30 cellular contexts compared by ENCODE assay signal in genomic region chr1:183226361-183226760, GRCh38. TPM values are rescaled to one million over a fixed set of nuclear protein-coding genes. Genes with fewer than 3 reads are reported as not detected.
"Had no signal": no experiment of that assay in that cellular context is flagged by ENCODE, and none has a peak within 500 bp of the region (broad histone marks: within the 10 kb centered on the region; RNA-seq: fewer than 3 reads in every experiment).

No MANE protein-coding gene starts in this region.

- H3K27ac Mint-ChIP-seq: activated CD4-positive, alpha-beta memory T cell treated with anti-CD3 and anti-CD28 coated beads, Interleukin-2, amount 10 ng/mL, durations not matched to agents 7 days and 5 days; activated CD4-positive, alpha-beta T cell treated with anti-CD3 and anti-CD28 coated beads, Interleukin-2, amount 10 ng/mL, durations not matched to agents 7 days and 5 days; activated T-cell treated with anti-CD3 and anti-CD28 coated beads, Interleukin-2, amount 50 U/mL, for 24 hours; effector memory CD8-positive, alpha-beta T cell; immature natural killer cell; naive thymus-derived CD4-positive, alpha-beta T cell; stimulated activated naive B cell treated with anti-CD40 and anti-IgM and Interleukin-4, amounts not matched to agents 10 μg/mL and 1 μg/mL and 100 μg/mL, for 72 hours; WTC11 had no signal

- H3K36me3 ChIP-seq: brain microvascular endothelial cell, right atrium auricular region, stomach, thyroid gland had no signal

- ATAC-seq: effector memory CD8-positive, alpha-beta T cell; left colon; naive thymus-derived CD4-positive, alpha-beta T cell; psoas muscle; WTC11 had no signal

- H3K9me3 ChIP-seq: psoas muscle, right atrium auricular region, stomach, thyroid gland had no signal

- H3K36me3 Mint-ChIP-seq: immature natural killer cell; naive thymus-derived CD4-positive, alpha-beta T cell; stimulated activated naive B cell treated with anti-CD40 and anti-IgM and Interleukin-4, amounts not matched to agents 10 μg/mL and 1 μg/mL and 100 μg/mL, for 72 hours; WTC11 had no signal

- H3K4me3 Mint-ChIP-seq: activated CD4-positive, alpha-beta memory T cell treated with anti-CD3 and anti-CD28 coated beads, Interleukin-2, amount 10 ng/mL, durations not matched to agents 7 days and 5 days; activated CD4-positive, alpha-beta T cell treated with anti-CD3 and anti-CD28 coated beads, Interleukin-2, amount 10 ng/mL, durations not matched to agents 7 days and 5 days; activated T-cell treated with anti-CD3 and anti-CD28 coated beads, Interleukin-2, amount 50 U/mL, for 24 hours; effector memory CD8-positive, alpha-beta T cell; immature natural killer cell; naive thymus-derived CD4-positive, alpha-beta T cell; neural crest cell; stimulated activated naive B cell treated with anti-CD40 and anti-IgM and Interleukin-4, amounts not matched to agents 10 μg/mL and 1 μg/mL and 100 μg/mL, for 72 hours; WTC11 had no signal

- H3K4me1 ChIP-seq: parathyroid adenoma, psoas muscle, right atrium auricular region had no signal

- H3K4me3 ChIP-seq: psoas muscle, right atrium auricular region, stomach, thyroid gland had no signal

- H3K9me3 Mint-ChIP-seq: activated CD4-positive, alpha-beta memory T cell treated with anti-CD3 and anti-CD28 coated beads, Interleukin-2, amount 10 ng/mL, durations not matched to agents 7 days and 5 days; activated CD4-positive, alpha-beta T cell treated with anti-CD3 and anti-CD28 coated beads, Interleukin-2, amount 10 ng/mL, durations not matched to agents 7 days and 5 days; activated T-cell treated with anti-CD3 and anti-CD28 coated beads, Interleukin-2, amount 50 U/mL, for 24 hours; effector memory CD8-positive, alpha-beta T cell; immature natural killer cell; naive thymus-derived CD4-positive, alpha-beta T cell; neural crest cell; stimulated activated naive B cell treated with anti-CD40 and anti-IgM and Interleukin-4, amounts not matched to agents 10 μg/mL and 1 μg/mL and 100 μg/mL, for 72 hours; WTC11 had no signal

- DNase-seq: activated CD4-positive, alpha-beta memory T cell treated with anti-CD3 and anti-CD28 coated beads, Interleukin-2, amount 10 ng/mL, durations not matched to agents 7 days and 5 days; activated CD4-positive, alpha-beta T cell treated with anti-CD3 and anti-CD28 coated beads for 1 hour; activated CD4-positive, alpha-beta T cell treated with anti-CD3 and anti-CD28 coated beads, Interleukin-2, amount 10 ng/mL, durations not matched to agents 7 days and 5 days; activated CD8-positive, alpha-beta memory T cell treated with anti-CD3 and anti-CD28 coated beads, Interleukin-2, amount 50 U/mL, for 48 hours; activated gamma-delta T cell treated with Interleukin-2 at 50 U/mL for 16 hours; activated naive CD4-positive, alpha-beta T cell treated with anti-CD3 and anti-CD28 coated beads, Interleukin-2, amount 50 U/mL, for 16 hours; activated T-cell treated with anti-CD3 and anti-CD28 coated beads, Interleukin-2, amount 50 U/mL, for 24 hours; amniotic stem cell; brain microvascular endothelial cell; caudate nucleus; cortex of kidney; effector memory CD8-positive, alpha-beta T cell; head of caudate nucleus; hippocampal formation; immature natural killer cell; kidney; left colon; midbrain; naive thymus-derived CD4-positive, alpha-beta T cell; nucleus accumbens; psoas muscle; stimulated activated CD4-positive, alpha-beta T cell treated with anti-CD3 and anti-CD28 coated beads, Interleukin-15, amount 100 ng/mL, for 24 hours; stimulated activated CD4-positive, alpha-beta T cell treated with anti-CD3 and anti-CD28 coated beads, Interleukin-2, amount 100 ng/mL, for 24 hours; stimulated activated naive B cell treated with anti-CD40 and anti-IgM and Interleukin-4, amounts not matched to agents 10 μg/mL and 1 μg/mL and 100 μg/mL, for 72 hours; stomach; thyroid gland had no signal

- H3K27me3 ChIP-seq: brain microvascular endothelial cell, right atrium auricular region, stomach, thyroid gland had no signal

- H3K27ac ChIP-seq: brain microvascular endothelial cell, parathyroid adenoma, psoas muscle, right atrium auricular region, stomach, thyroid gland had no signal

RNA-seq across cellular contexts. Expression of gene LAMC2, which starts 40.3 kb away (rescaled TPM):
- total RNA-seq: activated CD4-positive, alpha-beta memory T cell treated with anti-CD3 and anti-CD28 coated beads, Interleukin-2, amount 10 ng/mL, durations not matched to agents 7 days and 5 days; neural crest cell had no signal
